8 cellular contexts compared by ENCODE assay signal in genomic region chr3:2156244-2156847, GRCh38. TPM values are rescaled to one million over a fixed set of nuclear protein-coding genes. Genes with fewer than 3 reads are reported as not detected.
DNase-seq lines count a peak whose midpoint lies in the region; ATAC-seq, FAIRE-seq and TF ChIP-seq lines count a peak whose summit lies in the region.

No MANE protein-coding gene starts in this region.

- intact Hi-C loops in body of pancreas (cut with DNase I), result no loop called here

- no peak overlapping the region; the same call in 2 of the 3 replicates for H3K4me2 ChIP-seq in A549

- TF ChIP-seq CTCF in A549 (IDR thresholded peaks at IDR 0.05) (peak; percentile 20; the same call in 2 of the 3 replicates), body of pancreas (IDR thresholded peaks at IDR 0.05) (peak in 5 of 7 experiments; percentile 12 to 53 (median 24))

- WGBS in A549 (ENCODE audit: missing lambda C conversion rate), result 6% methylated on average over 19 of the region's 19 CpGs
- 43 to 47% methylated on average over 19 of the region's 19 CpGs for WGBS in body of pancreas, 2 donors

- TF ChIP-seq EP300 in A549 (IDR thresholded peaks at IDR 0.05), result no peak

- DNase-seq in A549 (ENCODE audit: low read depth in 1 of 2, low spot score in 1 of 2) (peak; percentile 6 to 46), HuH-7.5 (ENCODE audit: low spot score) (peak; percentile 21), body of pancreas (peak in 2 of 4 donors; percentile 15 to 39), NCI-H526 treated with DMSO at 0.1 percent for 48 hours (lab: John Stamatoyannopoulos, UW) (no peak), NCI-H2107 (lab: John Stamatoyannopoulos, UW) (no peak)
- peak; percentile 36 for DNase-seq in stimulated activated CD8-positive, alpha-beta memory T cell treated with anti-CD3 and anti-CD28 coated beads, Interleukin-4, amount 100 ng/mL, for 48 hours

- ATAC-seq in A549 (peak in 1 of 2 experiments; percentile 84; a peak in 3 of 6 replicates), GM18867 (IDR thresholded peaks at IDR 0.05; ENCODE audit: unreplicated experiment) (peak; percentile 68), body of pancreas (no peak), HG03039 (IDR thresholded peaks at IDR 0.05; ENCODE audit: unreplicated experiment) (no peak)

- H3K4me3 ChIP-seq in A549 (no peak overlapping the region), body of pancreas (no peak overlapping the region)

- TF ChIP-seq POLR2A in A549 (IDR thresholded peaks at IDR 0.05; ENCODE audit: low read length), result no peak
- no peak for TF ChIP-seq POLR2A in body of pancreas (IDR thresholded peaks at IDR 0.05)

- H3K27ac ChIP-seq in A549 (no peak overlapping the region), body of pancreas (no peak overlapping the region)

- H3K4me1 ChIP-seq in A549 (no peaks in the 10 kb centered on the region), body of pancreas (no peaks in the 10 kb centered on the region)

- POLR2A ChIA-PET in A549 (lab: Yijun Ruan, JAX), result no interaction called here

- no peaks in the 10 kb centered on the region for H3K9me3 ChIP-seq in A549
- H3K9me3 ChIP-seq in body of pancreas, result no peaks in the 10 kb centered on the region

- no peaks in the 10 kb centered on the region for H3K36me3 ChIP-seq in body of pancreas (replicated peaks in 1 of 2; ENCODE audit: insufficient read depth in 1 of 2, low read depth in 2 of 2)

- no peaks in the 10 kb centered on the region for H3K27me3 ChIP-seq in body of pancreas

- TF ChIP-seq RAD21 in A549 (conservative IDR thresholded peaks at IDR 0.05 in 1 of 2, IDR thresholded peaks at IDR 0.05 in 1 of 2), result peak in 1 of 2 experiments; percentile 25; a peak in 2 of 5 replicates

- CTCF ChIA-PET in A549 (lab: Yijun Ruan, JAX), result interaction anchor here (0.5 kb wide), 1 partner anchor 1507 kb away, joined by 3 read pairs; no protein-coding TSS in a partner anchor

- FAIRE-seq in A549 (lab: Jason Lieb, UNC), result no peak

TF ChIP-seq in A549, 52 proteins besides CTCF, POLR2A, EP300 and RAD21:
- TF ChIP-seq NPAS2 (CRISPR knock-in tag; IDR thresholded peaks at IDR 0.05; ENCODE audit: borderline replicate concordance) (no peak), ZFP36 (IDR thresholded peaks at IDR 0.05; ENCODE audit: borderline replicate concordance, partially characterized antibody) (no peak), JUNB (IDR thresholded peaks at IDR 0.05) (no peak)

RNA-seq across cellular contexts. Expression of gene CNTN4, which starts 57.7 kb away (rescaled TPM):
- polyA plus RNA-seq in A549 (2011; rRNA removed), result 0.03 and 0.05 TPM in 2 replicates
- not detected in 2 replicates for polyA plus RNA-seq in A549 (2012; cell fraction: cytosol; rRNA removed)
- polyA plus RNA-seq in A549 (2012; cell fraction: nucleus; rRNA removed), result not detected in 2 replicates
- polyA plus RNA-seq in A549 (2017; fragmentation: RNase III; extraction: RNeasy Plus Mini Kit Qiagen cat#74134 plus additional on column Dnase treatment), result not detected in 3 replicates
- polyA minus RNA-seq in A549 (2011; rRNA and poly(A)+ RNA removed), result 0.10 TPM in 1 of 2 replicates, not detected in the other
- 10 to 100 TPM; 13.0 to 50.1 TPM for total RNA-seq in body of pancreas

Comparison
In these comparisons a context has a peak if more than half of its experiments do, and no peak if none do; other contexts are left out.
1. DNase-seq: peak in A549 (2 of 2), HuH-7.5 (single experiment) and stimulated activated CD8-positive, alpha-beta memory T cell treated with anti-CD3 and anti-CD28 coated beads, Interleukin-4, amount 100 ng/mL, for 48 hours (single experiment); none in NCI-H526 treated with DMSO at 0.1 percent for 48 hours (single experiment) and NCI-H2107 (single experiment).